15 cellular contexts compared by ENCODE assay signal in the genomic region with DNA sequence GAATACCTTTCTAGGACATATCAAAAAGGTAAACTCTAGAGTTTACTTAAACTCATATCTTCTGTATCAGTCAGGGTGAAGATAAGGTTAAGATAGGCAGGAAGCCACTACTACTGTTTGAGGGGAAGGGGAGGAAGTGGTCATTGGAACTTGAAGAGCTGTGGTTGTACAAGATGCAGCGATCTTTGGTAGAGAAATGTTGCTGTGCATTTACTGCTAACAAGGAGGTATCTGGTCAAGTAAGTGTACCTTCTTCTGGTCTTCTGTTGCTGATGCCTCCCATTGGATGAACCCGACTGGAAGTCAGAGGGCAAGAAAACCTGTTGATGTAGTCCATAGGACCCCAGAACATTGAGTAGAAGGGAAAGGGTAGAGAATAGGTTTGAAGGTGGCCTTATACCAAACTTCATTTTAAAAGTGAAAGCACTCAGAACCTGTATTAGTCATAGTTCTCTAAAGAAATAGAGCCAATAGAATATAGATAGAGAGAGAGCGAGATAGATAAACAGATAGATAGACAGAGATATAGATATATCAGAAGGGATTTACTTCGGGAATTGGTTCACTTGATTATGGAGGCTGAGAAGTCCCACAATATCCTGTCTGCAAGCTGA. TPM values are rescaled to one million over a fixed set of nuclear protein-coding genes. Genes with fewer than 3 reads are reported as not detected.
A peak's percentile ranks its signal among the peaks of the same experiment; 100 is the strongest.
DNase-seq lines count a peak whose midpoint lies in the region; ATAC-seq and TF ChIP-seq lines count a peak whose summit lies in the region.
"Had no signal": no experiment of that assay in that cellular context is flagged by ENCODE, and none has a peak within 500 bp of the region (broad histone marks: within the 10 kb centered on the region; RNA-seq: fewer than 3 reads in every experiment).

No MANE protein-coding gene starts in this region.

- peaks cover 4% of the 10 kb centered on the region for H3K9me3 ChIP-seq in CD4-positive, alpha-beta T cell (ENCODE audit: control insufficient read depth, low read length)
- H3K9me3 ChIP-seq in right cardiac atrium (ENCODE audit: control insufficient read depth, low read length) = no peaks in the 10 kb centered on the region
- H3K9me3 ChIP-seq: ascending aorta, HAP-1, pancreas had no signal

- 85% methylated on average over 4 of the region's 4 CpGs for WGBS in right cardiac atrium

- no peak overlapping the region for H3K27ac ChIP-seq in CD4-positive, alpha-beta T cell (ENCODE audit: low read depth, low read length)
- H3K27ac ChIP-seq in right cardiac atrium (ENCODE audit: low read length) = no peak overlapping the region
- H3K27ac ChIP-seq: ascending aorta, C4-2B, pancreas had no signal

- no peaks in the 10 kb centered on the region for H3K27me3 ChIP-seq in CD4-positive, alpha-beta T cell (ENCODE audit: control insufficient read depth, insufficient read depth, low read length)
- H3K27me3 ChIP-seq in right cardiac atrium (ENCODE audit: control insufficient read depth, insufficient read depth) = no peaks in the 10 kb centered on the region
- H3K27me3 ChIP-seq: ascending aorta, heart right ventricle, pancreas had no signal

- H3K9me3 Mint-ChIP-seq in CD4-positive, alpha-beta T cell = peaks cover 6% of the 10 kb centered on the region
- peaks cover 29% of the 10 kb centered on the region for H3K9me3 Mint-ChIP-seq in activated CD8-positive, alpha-beta T cell treated with anti-CD3 and anti-CD28 coated beads, Interleukin-2, amount 10 ng/mL, durations not matched to agents 7 days and 5 days (ENCODE audit: insufficient read depth)
- peaks cover 9 to 41% (median 21%) of the 10 kb centered on the region in 6 donors for H3K9me3 Mint-ChIP-seq in immature natural killer cell
- H3K9me3 Mint-ChIP-seq in stimulated activated memory B cell treated with anti-CD40 and anti-IgM and Interleukin-4, amounts not matched to agents 10 μg/mL and 1 μg/mL and 100 μg/mL, for 72 hours = peaks cover 19% of the 10 kb centered on the region

- H3K4me1 ChIP-seq in right cardiac atrium (ENCODE audit: control insufficient read depth, insufficient read depth, low read length) = no peaks in the 10 kb centered on the region
- H3K4me1 ChIP-seq: ascending aorta, HAP-1, heart right ventricle, pancreas had no signal

- peaks cover 40% of the 10 kb centered on the region for H3K4me1 Mint-ChIP-seq in CD4-positive, alpha-beta T cell (ENCODE audit: low read depth)
- H3K4me1 Mint-ChIP-seq in activated CD8-positive, alpha-beta T cell treated with anti-CD3 and anti-CD28 coated beads, Interleukin-2, amount 10 ng/mL, durations not matched to agents 7 days and 5 days (ENCODE audit: low read depth) = peaks cover 27% of the 10 kb centered on the region
- H3K4me1 Mint-ChIP-seq in immature natural killer cell = peaks cover 51 to 66% of the 10 kb centered on the region in 2 donors
- peaks cover 5% of the 10 kb centered on the region for H3K4me1 Mint-ChIP-seq in stimulated activated memory B cell treated with anti-CD40 and anti-IgM and Interleukin-4, amounts not matched to agents 10 μg/mL and 1 μg/mL and 100 μg/mL, for 72 hours

- TF ChIP-seq CTCF in CD4-positive, alpha-beta T cell (IDR thresholded peaks at IDR 0.05) = no peak

- peak overlapping the region; percentile 82 for H3K4me3 Mint-ChIP-seq in CD4-positive, alpha-beta T cell
- peak overlapping the region; percentile 69 for H3K4me3 Mint-ChIP-seq in activated CD8-positive, alpha-beta T cell treated with anti-CD3 and anti-CD28 coated beads, Interleukin-2, amount 10 ng/mL, durations not matched to agents 7 days and 5 days
- peak overlapping the region; percentile 84 to 94 (median 90) for H3K4me3 Mint-ChIP-seq in immature natural killer cell
- H3K4me3 Mint-ChIP-seq in stimulated activated memory B cell treated with anti-CD40 and anti-IgM and Interleukin-4, amounts not matched to agents 10 μg/mL and 1 μg/mL and 100 μg/mL, for 72 hours = no peak overlapping the region

- peak overlapping the region; percentile 74 for H3K27ac Mint-ChIP-seq in CD4-positive, alpha-beta T cell
- peak overlapping the region; percentile 98 for H3K27ac Mint-ChIP-seq in activated CD8-positive, alpha-beta T cell treated with anti-CD3 and anti-CD28 coated beads, Interleukin-2, amount 10 ng/mL, durations not matched to agents 7 days and 5 days
- peak overlapping the region; percentile 80 to 97 (median 94) for H3K27ac Mint-ChIP-seq in immature natural killer cell
- H3K27ac Mint-ChIP-seq in stimulated activated memory B cell treated with anti-CD40 and anti-IgM and Interleukin-4, amounts not matched to agents 10 μg/mL and 1 μg/mL and 100 μg/mL, for 72 hours = no peak overlapping the region

- CTCF ChIA-PET in CD4-positive, alpha-beta T cell (lab: Charles Lee) = no interaction called here
- CTCF ChIA-PET in activated CD8-positive, alpha-beta T cell treated with anti-CD3 and anti-CD28 coated beads, Interleukin-2, amount 10 ng/mL, durations not matched to agents 7 days and 5 days (lab: Charles Lee) = interaction anchor here (1.8 kb wide), 1 partner anchor 48 kb away, joined by 4 read pairs; a partner anchor contains a TSS

- DNase-seq in CD4-positive, alpha-beta T cell = peak in 5 of 10 experiments; percentile 5 to 21 (median 8)
- DNase-seq in Jurkat, Clone E6-1 (ENCODE audit: low read depth, low spot score) = peak; percentile 89
- DNase-seq in activated CD8-positive, alpha-beta T cell treated with anti-CD3 and anti-CD28 coated beads, Interleukin-2, amount 10 ng/mL, durations not matched to agents 7 days and 5 days = peak; percentile 77
- peak; percentile 70 to 76 (median 73) for DNase-seq in immature natural killer cell
- DNase-seq in NCI-H1417 (lab: John Stamatoyannopoulos, UW) = no peak
- no peak for DNase-seq in right cardiac atrium
- DNase-seq: heart right ventricle, NCI-H524, pancreas had no signal

- intact Hi-C loops in CD4-positive, alpha-beta T cell (cut with DNase I, micrococcal nuclease) = loop anchor here in 1 of 2 experiments (2.0 kb wide), 2 partner anchors 18 to 44 kb away; no protein-coding TSS in a partner anchor
- intact Hi-C loops in right cardiac atrium (cut with DNase I) = no loop called here

- POLR2A ChIA-PET in CD4-positive, alpha-beta T cell (lab: Charles Lee) = interaction anchor here (0.7 to 1.5 kb wide), 9 partner anchors 14 to 445 kb away, joined by 3 to 8 read pairs (median 3); a partner anchor contains a TSS
- POLR2A ChIA-PET in activated CD8-positive, alpha-beta T cell treated with anti-CD3 and anti-CD28 coated beads, Interleukin-2, amount 10 ng/mL, durations not matched to agents 7 days and 5 days (lab: Charles Lee) = interaction anchor here (0.7 to 1.2 kb wide), 2 partner anchors 42 to 48 kb away, joined by 3 to 4 read pairs; a partner anchor contains a TSS

- peaks cover 6% of the 10 kb centered on the region for H3K36me3 Mint-ChIP-seq in CD4-positive, alpha-beta T cell (ENCODE audit: low read depth)
- peaks cover 58% of the 10 kb centered on the region for H3K36me3 Mint-ChIP-seq in activated CD8-positive, alpha-beta T cell treated with anti-CD3 and anti-CD28 coated beads, Interleukin-2, amount 10 ng/mL, durations not matched to agents 7 days and 5 days (ENCODE audit: low read depth)
- H3K36me3 Mint-ChIP-seq in immature natural killer cell = peaks cover 10 to 37% (median 20%) of the 10 kb centered on the region in 3 donors
- H3K36me3 Mint-ChIP-seq in stimulated activated memory B cell treated with anti-CD40 and anti-IgM and Interleukin-4, amounts not matched to agents 10 μg/mL and 1 μg/mL and 100 μg/mL, for 72 hours = peaks cover 22% of the 10 kb centered on the region

- no peak overlapping the region for H3K4me3 ChIP-seq in Jurkat, Clone E6-1 (ENCODE audit: low read length)
- no peak overlapping the region for H3K4me3 ChIP-seq in right cardiac atrium (ENCODE audit: low read length)
- H3K4me3 ChIP-seq: ascending aorta, GM12878, HAP-1, heart right ventricle, pancreas had no signal

- H3K27me3 Mint-ChIP-seq in CD4-positive, alpha-beta T cell = no peaks in the 10 kb centered on the region
- H3K27me3 Mint-ChIP-seq in activated CD8-positive, alpha-beta T cell treated with anti-CD3 and anti-CD28 coated beads, Interleukin-2, amount 10 ng/mL, durations not matched to agents 7 days and 5 days (ENCODE audit: low read depth) = no peaks in the 10 kb centered on the region
- H3K27me3 Mint-ChIP-seq in immature natural killer cell (ENCODE audit: low read depth in 3 of 3) = peaks cover 2 to 9% (median 5%) of the 10 kb centered on the region in 3 donors
- peaks cover 10% of the 10 kb centered on the region for H3K27me3 Mint-ChIP-seq in stimulated activated memory B cell treated with anti-CD40 and anti-IgM and Interleukin-4, amounts not matched to agents 10 μg/mL and 1 μg/mL and 100 μg/mL, for 72 hours

- peak; percentile 94 for ATAC-seq in CD4-positive, alpha-beta T cell (ENCODE audit: poor library complexity)
- peak; percentile 94 for ATAC-seq in activated CD8-positive, alpha-beta T cell treated with anti-CD3 and anti-CD28 coated beads, Interleukin-2, amount 10 ng/mL, durations not matched to agents 7 days and 5 days
- no peak for ATAC-seq in right cardiac atrium
- no peak for ATAC-seq in stimulated activated memory B cell treated with anti-CD40 and anti-IgM and Interleukin-4, amounts not matched to agents 10 μg/mL and 1 μg/mL and 100 μg/mL, for 72 hours
- ATAC-seq: GM12878, Panc1, pancreas had no signal

RNA-seq across cellular contexts. Expression of a gene that starts 47.9 kb away (rescaled TPM):
- total RNA-seq in CD4-positive, alpha-beta T cell = 1 to 10 TPM; 1.8 to 2.8 TPM
- polyA plus RNA-seq in Jurkat, Clone E6-1 (2012; ENCODE audit: insufficient read depth, insufficient read length) = 12.2 TPM
- total RNA-seq in activated CD8-positive, alpha-beta T cell treated with anti-CD3 and anti-CD28 coated beads, Interleukin-2, amount 10 ng/mL, durations not matched to agents 7 days and 5 days = 10 to 100 TPM; 18.6 to 21.5 TPM
- 10 to 100 TPM; 21.9 to 37.8 (median 27.2) TPM for polyA plus RNA-seq in immature natural killer cell
- 1 to 10 TPM; 1.5 to 2.5 (median 2.1) TPM for total RNA-seq in right cardiac atrium
- 1.2 TPM for polyA plus RNA-seq in right cardiac atrium

Comparison
In these comparisons a context has a peak if more than half of its experiments do, and no peak if none do; other contexts are left out.
1. ATAC-seq: peak in CD4-positive, alpha-beta T cell (single experiment) and activated CD8-positive, alpha-beta T cell treated with anti-CD3 and anti-CD28 coated beads, Interleukin-2, amount 10 ng/mL, durations not matched to agents 7 days and 5 days (single experiment); none in right cardiac atrium (0 of 2) and stimulated activated memory B cell treated with anti-CD40 and anti-IgM and Interleukin-4, amounts not matched to agents 10 μg/mL and 1 μg/mL and 100 μg/mL, for 72 hours (single experiment).
2. DNase-seq: peak in Jurkat, Clone E6-1 (single experiment), activated CD8-positive, alpha-beta T cell treated with anti-CD3 and anti-CD28 coated beads, Interleukin-2, amount 10 ng/mL, durations not matched to agents 7 days and 5 days (single experiment) and immature natural killer cell (3 of 3); none in NCI-H1417 (0 of 3) and right cardiac atrium (0 of 3).
3. RNA of a gene that starts 47.9 kb away (total RNA-seq): 18.6 to 21.5 TPM in activated CD8-positive, alpha-beta T cell treated with anti-CD3 and anti-CD28 coated beads, Interleukin-2, amount 10 ng/mL, durations not matched to agents 7 days and 5 days; 1.8 to 2.8 TPM in CD4-positive, alpha-beta T cell and 1.5 to 2.5 TPM in right cardiac atrium; every median in the first group is over 4 times any median in the second.